1 cellular context compared by ENCODE assay signal in genomic region chr7:12119638-12120303, GRCh38.
TF ChIP-seq lines count a peak whose summit lies in the region.

No MANE protein-coding gene starts in this region.

TF ChIP-seq in WTC11, 78 proteins besides CTCF, POLR2A, EP300 and RAD21 (continued from another document):
- TF ChIP-seq ZNF281 (CRISPR knock-in tag; IDR thresholded peaks at IDR 0.05) (no peak), PRDM15 (CRISPR knock-in tag; IDR thresholded peaks at IDR 0.05) (no peak), ERG (CRISPR knock-in tag; IDR thresholded peaks at IDR 0.05) (no peak), CBFB (CRISPR knock-in tag; IDR thresholded peaks at IDR 0.05; ENCODE audit: low read depth) (no peak), RELA (CRISPR knock-in tag; IDR thresholded peaks at IDR 0.05; ENCODE audit: borderline replicate concordance) (no peak), EMX1 (CRISPR knock-in tag; IDR thresholded peaks at IDR 0.05) (no peak)
TF ChIP-seq in WTC11: peak in this region for 0.
